Comparison of ENCODE assay signal across 19 cellular contexts in the genomic region with DNA sequence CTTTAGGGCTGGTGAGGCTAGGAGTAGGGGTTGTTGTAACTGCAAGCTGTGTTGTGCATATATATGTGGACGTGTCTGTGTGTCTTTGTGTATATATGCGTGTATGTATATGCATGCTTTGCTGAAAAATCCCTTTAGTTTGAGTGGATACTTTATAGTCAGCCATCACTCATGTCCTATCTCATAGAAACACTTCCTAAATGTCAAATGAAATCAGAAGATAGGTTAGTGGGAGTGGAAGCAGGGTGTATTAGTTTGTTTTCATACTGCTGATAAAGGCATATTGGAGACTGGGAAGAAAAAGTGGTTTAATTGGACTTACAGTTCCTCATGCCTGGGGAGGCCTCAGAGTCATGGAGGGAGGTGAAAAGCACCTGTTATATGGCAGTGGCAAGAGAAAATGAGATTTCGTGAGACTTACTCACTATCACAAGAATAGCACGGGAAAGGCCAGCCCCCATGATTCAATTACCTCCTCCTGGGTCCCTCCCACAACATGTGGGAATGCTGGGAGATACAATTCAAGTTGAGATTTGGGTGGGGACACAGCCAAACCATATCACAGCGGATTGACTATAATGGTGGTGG.
"Had no signal": no experiment of that assay in that cellular context is flagged by ENCODE, and none has a peak within 500 bp of the region (broad histone marks: within the 10 kb centered on the region; RNA-seq: fewer than 3 reads in every experiment).

No MANE protein-coding gene starts in this region.

- H3K4me3 ChIP-seq: dorsolateral prefrontal cortex, left ventricle myocardium inferior, right lobe of liver, tibial artery, uterus had no signal

- H3K36me3 ChIP-seq: brain microvascular endothelial cell, left ventricle myocardium inferior, right lobe of liver, tibial artery, uterus had no signal

- H3K27ac Mint-ChIP-seq: activated naive CD4-positive, alpha-beta T cell treated with anti-CD3 and anti-CD28 coated beads, Interleukin-2, amount 10 ng/mL, durations not matched to agents 7 days and 5 days; stimulated activated effector memory CD8-positive, alpha-beta T cell treated with anti-CD3 and anti-CD28 coated beads, Interleukin-12 subunit alpha, Interleukin-12 subunit beta, amount 100 ng/mL, for 72 hours had no signal

- H3K9me3 ChIP-seq: left ventricle myocardium inferior, right lobe of liver, tibial artery, uterus had no signal

- ATAC-seq: foreskin keratinocyte; stimulated activated effector memory CD8-positive, alpha-beta T cell treated with anti-CD3 and anti-CD28 coated beads, Interleukin-12 subunit alpha, Interleukin-12 subunit beta, amount 100 ng/mL, for 72 hours had no signal

- H3K27ac ChIP-seq: brain microvascular endothelial cell, dorsolateral prefrontal cortex, epithelial cell of prostate, foreskin keratinocyte, left ventricle myocardium inferior, right lobe of liver, tibial artery, uterus had no signal

- H3K27me3 Mint-ChIP-seq: activated naive CD4-positive, alpha-beta T cell treated with anti-CD3 and anti-CD28 coated beads, Interleukin-2, amount 10 ng/mL, durations not matched to agents 7 days and 5 days had no signal

- H3K27me3 ChIP-seq: brain microvascular endothelial cell, dorsolateral prefrontal cortex, foreskin keratinocyte, right lobe of liver, tibial artery, uterus had no signal

- H3K9me3 Mint-ChIP-seq: activated naive CD4-positive, alpha-beta T cell treated with anti-CD3 and anti-CD28 coated beads, Interleukin-2, amount 10 ng/mL, durations not matched to agents 7 days and 5 days; stimulated activated effector memory CD8-positive, alpha-beta T cell treated with anti-CD3 and anti-CD28 coated beads, Interleukin-12 subunit alpha, Interleukin-12 subunit beta, amount 100 ng/mL, for 72 hours had no signal

- H3K4me3 Mint-ChIP-seq: activated naive CD4-positive, alpha-beta T cell treated with anti-CD3 and anti-CD28 coated beads, Interleukin-2, amount 10 ng/mL, durations not matched to agents 7 days and 5 days; stimulated activated effector memory CD8-positive, alpha-beta T cell treated with anti-CD3 and anti-CD28 coated beads, Interleukin-12 subunit alpha, Interleukin-12 subunit beta, amount 100 ng/mL, for 72 hours had no signal

- H3K4me1 ChIP-seq: uterus had no signal

- FAIRE-seq: colon had no signal

- DNase-seq: activated CD4-positive, alpha-beta T cell treated with anti-CD3 and anti-CD28 coated beads, Interleukin-2, amount 50 U/mL, for 1 hour; activated CD4-positive, CD25-positive, alpha-beta regulatory T cell treated with anti-CD3 and anti-CD28 coated beads, Interleukin-2, amount 50 U/mL, for 72 hours; activated CD8-positive, alpha-beta memory T cell treated with anti-CD3 and anti-CD28 coated beads for 24 hours; activated naive CD4-positive, alpha-beta T cell treated with anti-CD3 and anti-CD28 coated beads, Interleukin-2, amount 10 ng/mL, durations not matched to agents 7 days and 5 days; aorta; brain microvascular endothelial cell; central memory CD4-positive, alpha-beta T cell; dorsolateral prefrontal cortex; foreskin keratinocyte; kidney glomerular epithelial cell; left ventricle myocardium inferior; right lobe of liver; stimulated activated CD4-positive, alpha-beta T cell treated with anti-CD3 and anti-CD28 coated beads, Interleukin-4, amount 100 ng/mL, for 24 hours; SW 1271; tibial artery; uterus had no signal
